ENCODE assay signal across 13 cellular contexts in genomic region chr20:57672164-57672563, GRCh38. TPM values are rescaled to one million over a fixed set of nuclear protein-coding genes. Genes with fewer than 3 reads are reported as not detected.
DNase-seq lines count a peak whose midpoint lies in the region; ATAC-seq and TF ChIP-seq lines count a peak whose summit lies in the region.
"Had no signal": no experiment of that assay in that cellular context is flagged by ENCODE, and none has a peak within 500 bp of the region (broad histone marks: within the 10 kb centered on the region; RNA-seq: fewer than 3 reads in every experiment).

No MANE protein-coding gene starts in this region.

- H3K9me3 ChIP-seq in thoracic aorta (no peaks in the 10 kb centered on the region), smooth muscle cell (replicated peaks; ENCODE audit: low read depth) (no peaks in the 10 kb centered on the region)
- H3K9me3 ChIP-seq: prostate gland had no signal

- no peak overlapping the region for H3K9ac ChIP-seq in smooth muscle cell (ENCODE audit: low read depth)

- no peak for TF ChIP-seq CTCF in thoracic aorta (IDR thresholded peaks at IDR 0.05)
- no peak for TF ChIP-seq CTCF in smooth muscle cell (IDR thresholded peaks at IDR 0.05; ENCODE audit: borderline replicate concordance, insufficient read depth, poor library complexity, severe bottlenecking)

- H3K4me3 ChIP-seq in thoracic aorta: peak overlapping the region; percentile 41
- no peak overlapping the region for H3K4me3 ChIP-seq in smooth muscle cell
- H3K4me3 ChIP-seq: prostate gland had no signal

- H2AFZ ChIP-seq in smooth muscle cell (ENCODE audit: low read depth): no peak overlapping the region

- WGBS in smooth muscle cell (ENCODE audit: low lambda C conversion rate): 91% methylated on average over 26 of the region's 26 CpGs

- ATAC-seq in left cardiac atrium: peak; percentile 34 to 82
- ATAC-seq in thoracic aorta (ENCODE audit: insufficient number of reproducible peaks, low FRiP score, low read depth): no peak
- ATAC-seq: activated T-helper 17 cell treated with anti-CD3 and anti-CD28 coated beads, Interleukin-2, amount 50 U/mL, for 72 hours had no signal

- H3K27me3 ChIP-seq in thoracic aorta (replicated peaks; ENCODE audit: insufficient read depth): no peaks in the 10 kb centered on the region
- no peaks in the 10 kb centered on the region for H3K27me3 ChIP-seq in smooth muscle cell (ENCODE audit: low read depth)

- no peaks in the 10 kb centered on the region for H3F3A ChIP-seq in smooth muscle cell (ENCODE audit: low read depth)

- peaks cover 24 to 99% of the 10 kb centered on the region in 2 donors for H3K4me1 ChIP-seq in thoracic aorta (ENCODE audit: control insufficient read depth in 1 of 2, low read depth in 2 of 2)
- H3K4me1 ChIP-seq in smooth muscle cell (ENCODE audit: low read depth): no peaks in the 10 kb centered on the region

- H4K20me1 ChIP-seq in smooth muscle cell (ENCODE audit: low read depth): peaks cover 99% of the 10 kb centered on the region

- peaks cover 99% of the 10 kb centered on the region for H3K79me2 ChIP-seq in smooth muscle cell (ENCODE audit: low read depth)

- H3K4me2 ChIP-seq in smooth muscle cell: no peak overlapping the region

- DNase-seq in NCI-H128 (lab: John Stamatoyannopoulos, UW; ENCODE audit: unreplicated experiment) (peak; percentile 82), SHP77 (lab: John Stamatoyannopoulos, UW) (peak; percentile 93 to 96), left cardiac atrium (peak; percentile 85), thoracic aorta (ENCODE audit: low spot score) (peak; percentile 34), smooth muscle cell (lab: John Stamatoyannopoulos, UW; ENCODE audit: unreplicated experiment) (no peak), activated gamma-delta T cell treated with Interleukin-2 at 50 U/mL for 16 hours (no peak)
- no peak for DNase-seq in central memory CD4-positive, alpha-beta T cell
- DNase-seq: effector CD4-positive, alpha-beta T cell; NCI-H446 treated with DMSO at 0.1 percent for 48 hours had no signal

- H3K36me3 ChIP-seq in thoracic aorta (no peaks in the 10 kb centered on the region), smooth muscle cell (ENCODE audit: low read depth) (no peaks in the 10 kb centered on the region)

- H3K27ac ChIP-seq in thoracic aorta: peak overlapping the region in 1 of 2 donors; percentile 9
- H3K27ac ChIP-seq in smooth muscle cell (ENCODE audit: low read depth): no peak overlapping the region

- intact Hi-C loops in left cardiac atrium (cut with DNase I): loop anchor here in 1 of 2 donors (5.0 kb wide), 1 partner anchor 35 kb away; no protein-coding TSS in a partner anchor

RNA-seq across cellular contexts. Expression of gene PMEPA1, which starts 37.7 kb away (rescaled TPM):
- total RNA-seq in left cardiac atrium (10 to 100 TPM; 28.3 to 60.3 TPM), thoracic aorta (100 to 1,000 TPM in 1 of 2 donors, 10 to 100 TPM in 1; 68.4 to 104 TPM), smooth muscle cell (26.6 and 37.2 TPM in 2 replicates)
- polyA plus RNA-seq in smooth muscle cell: 81.9 and 143 TPM in 2 replicates

RNA-seq across cellular contexts. Expression of gene ZBP1, which starts 51.9 kb away (rescaled TPM):
- total RNA-seq in left cardiac atrium (under 1 TPM in 1 of 2 donors, not detected in 1; 0.47 TPM), thoracic aorta (1 to 10 TPM; 4.1 to 6.1 TPM), smooth muscle cell (not detected in 2 replicates)
- polyA plus RNA-seq in smooth muscle cell: 0.50 TPM in 1 of 2 replicates, not detected in the other
- total RNA-seq: HT1080, kidney epithelial cell had no signal

Comparison
In these comparisons a context has a peak if more than half of its experiments do, and no peak if none do; other contexts are left out.
1. DNase-seq: peak in NCI-H128 (single experiment), SHP77 (2 of 2), left cardiac atrium (single experiment) and thoracic aorta (single experiment); none in central memory CD4-positive, alpha-beta T cell (single experiment), smooth muscle cell (single experiment) and activated gamma-delta T cell treated with Interleukin-2 at 50 U/mL for 16 hours (single experiment).